ENCODE assay signal across 1 cellular context in genomic region chr9:88355166-88355565, GRCh38.
TF ChIP-seq lines count a peak whose summit lies in the region.

No MANE protein-coding gene starts in this region.

TF ChIP-seq in Ishikawa, 13 proteins besides CTCF, POLR2A, EP300 and RAD21 (continued from another document):
- no peak for TF ChIP-seq TCF12 (IDR thresholded peaks at IDR 0.05; ENCODE audit: low read depth)
